Comparison of ENCODE assay signal across 8 cellular contexts in genomic region chr4:70687821-70688794, GRCh38. TPM values are rescaled to one million over a fixed set of nuclear protein-coding genes. Genes with fewer than 3 reads are reported as not detected.
A peak's percentile ranks its signal among the peaks of the same experiment; 100 is the strongest.
DNase-seq lines count a peak whose midpoint lies in the region; ATAC-seq and TF ChIP-seq lines count a peak whose summit lies in the region.

TSS of gene UTP3 (plus strand) at chr4:70688532. CDS start at chr4:70688678, 146 bp downstream.

- H3K4me1 ChIP-seq in ascending aorta (peaks cover 0 to 23% of the 10 kb centered on the region in 2 donors), right cardiac atrium (ENCODE audit: control insufficient read depth, insufficient read depth, low read length) (no peaks in the 10 kb centered on the region), aorta (ENCODE audit: control insufficient read depth in 1 of 2, insufficient read depth in 2 of 2, low read length in 2 of 2) (peaks cover 0 to 5% of the 10 kb centered on the region in 2 donors)

- under 1% methylated on average over 70 of the region's 70 CpGs for WGBS in right cardiac atrium
- WGBS in aorta, 2 donors, result 0% methylated on average over 70 of the region's 70 CpGs

- DNase-seq in NCI-H187 (lab: John Stamatoyannopoulos, UW), result peak; percentile 96 to 99
- DNase-seq in ascending aorta (ENCODE audit: low spot score in 2 of 2), result peak; percentile 72 to 97
- DNase-seq in right cardiac atrium, result peak; percentile 96 to 98 (median 98)
- DNase-seq in putamen (ENCODE audit: low spot score), result peak; percentile 99
- DNase-seq in aorta, result peak; percentile 97 to 98

- peak; percentile 86 to 92 (median 90) for TF ChIP-seq CTCF in ascending aorta (IDR thresholded peaks at IDR 0.05)

- peak within 1 kb of the TSS; percentile 81 to 98 for H3K27ac ChIP-seq in ascending aorta
- peak within 1 kb of the TSS; percentile 99 for H3K27ac ChIP-seq in right cardiac atrium (ENCODE audit: low read length)
- peak within 1 kb of the TSS; percentile 90 to 98 for H3K27ac ChIP-seq in aorta (ENCODE audit: low read depth in 1 of 2, low read length in 2 of 2)

- H3K27me3 ChIP-seq in ascending aorta (no peaks in the 10 kb centered on the region), right cardiac atrium (ENCODE audit: control insufficient read depth, insufficient read depth) (no peaks in the 10 kb centered on the region), aorta (ENCODE audit: control insufficient read depth in 1 of 2, insufficient read depth in 2 of 2, low read length in 1 of 2) (no peaks in the 10 kb centered on the region)

- H3K4me3 ChIP-seq in ascending aorta (peak within 1 kb of the TSS; percentile 86 to 88), right cardiac atrium (ENCODE audit: low read length) (peak within 1 kb of the TSS; percentile 63), aorta (ENCODE audit: low read length in 2 of 2) (peak within 1 kb of the TSS; percentile 79 to 94)

- H3K9me3 ChIP-seq in ascending aorta (no peaks in the 10 kb centered on the region), right cardiac atrium (ENCODE audit: control insufficient read depth, low read length) (no peaks in the 10 kb centered on the region), aorta (ENCODE audit: control insufficient read depth, low read length) (no peaks in the 10 kb centered on the region)

- H3K36me3 ChIP-seq in ascending aorta (peaks cover 0 to 6% of the 10 kb centered on the region in 2 donors), aorta (ENCODE audit: control insufficient read depth in 1 of 2, insufficient read depth in 2 of 2, low read length in 1 of 2) (no peaks in the 10 kb centered on the region)

- peak; percentile 82 for TF ChIP-seq POLR2A in GM15510 (IDR thresholded peaks at IDR 0.05; ENCODE audit: borderline replicate concordance, extremely low read depth, insufficient read length)

- intact Hi-C loops in T-helper 2 cell treated with Interferon-gamma antibody and Interleukin-4, amounts not matched to agents 100 ng/mL and 5 ng/mL, for 36 hours (cut with micrococcal nuclease), result loop anchor here (1.0 to 5.0 kb wide), 8 partner anchors 17 to 305 kb away; partner anchors contain the start of genes DCK, GRSF1 and MOB1B
- intact Hi-C loops in ascending aorta (cut with DNase I), result loop anchor here (1.0 to 10.0 kb wide), 7 partner anchors 17 to 1759 kb away; partner anchors contain the start of genes DCK, GRSF1 and MOB1B
- intact Hi-C loops in right cardiac atrium (cut with DNase I), result no loop called here
- intact Hi-C loops in aorta (cut with DNase I), result loop anchor here (2.0 to 10.0 kb wide), 4 partner anchors 17 to 307 kb away; partner anchors contain the start of gene DCK (in 1 of the 2)

- peak; percentile 95 for ATAC-seq in HG02938 (IDR thresholded peaks at IDR 0.05; ENCODE audit: unreplicated experiment)
- peak; percentile 99 for ATAC-seq in right cardiac atrium
- peak; percentile 99 for ATAC-seq in aorta (ENCODE audit: low FRiP score)

RNA-seq across cellular contexts. Expression of gene UTP3, which starts in this region (rescaled TPM):
- 28.8 and 30.0 TPM in 2 replicates for total RNA-seq in T-helper 2 cell treated with Interferon-gamma antibody and Interleukin-4, amounts not matched to agents 100 ng/mL and 5 ng/mL, for 36 hours
- total RNA-seq in ascending aorta (3.2 TPM), right cardiac atrium (10 to 100 TPM; 17.6 to 19.9 (median 18.6) TPM), aorta (10 to 100 TPM; 22.0 to 25.0 TPM)
- polyA plus RNA-seq in right cardiac atrium (15.5 TPM), aorta (10 to 100 TPM; 17.6 to 22.9 TPM)

Comparison
In these comparisons a context has a peak if more than half of its experiments do, and no peak if none do; other contexts are left out.
1. Peak in every context shown above with its lines: DNase-seq, ATAC-seq, H3K4me3 ChIP-seq and H3K27ac ChIP-seq.
2. intact Hi-C loops: an anchor here in T-helper 2 cell treated with Interferon-gamma antibody and Interleukin-4, amounts not matched to agents 100 ng/mL and 5 ng/mL, for 36 hours (1.0 to 5.0 kb wide), ascending aorta (1.0 to 10.0 kb wide) and aorta (2.0 to 10.0 kb wide); none called in right cardiac atrium.